14 cellular contexts compared by ENCODE assay signal in genomic region chr7:74063646-74064045, GRCh38. TPM values are rescaled to one million over a fixed set of nuclear protein-coding genes. Genes with fewer than 3 reads are reported as not detected.
"Had no signal": no experiment of that assay in that cellular context is flagged by ENCODE, and none has a peak within 500 bp of the region (broad histone marks: within the 10 kb centered on the region; RNA-seq: fewer than 3 reads in every experiment).

No MANE protein-coding gene starts in this region.

- H3K27ac ChIP-seq: cardiac muscle cell, left ventricle myocardium inferior, right lobe of liver had no signal

- H3K9me3 ChIP-seq: left ventricle myocardium inferior, right lobe of liver had no signal

- H3K9me3 Mint-ChIP-seq: nephron; stimulated activated naive CD8-positive, alpha-beta T cell treated with anti-CD3 and anti-CD28 coated beads, Interleukin-15, Interleukin-2, amounts not matched to agents 100 ng/mL and 50 ng/mL, for 24 hours had no signal

- H3K4me3 ChIP-seq: cardiac muscle cell, left ventricle myocardium inferior, right lobe of liver had no signal

- H3K27me3 Mint-ChIP-seq: stimulated activated naive CD8-positive, alpha-beta T cell treated with anti-CD3 and anti-CD28 coated beads, Interleukin-15, Interleukin-2, amounts not matched to agents 100 ng/mL and 50 ng/mL, for 24 hours had no signal

- H3K27me3 ChIP-seq: cardiac muscle cell, right lobe of liver had no signal

- DNase-seq: activated CD4-positive, alpha-beta T cell treated with anti-CD3 and anti-CD28 coated beads for 1 hour; activated CD4-positive, alpha-beta T cell treated with anti-CD3 and anti-CD28 coated beads, Interleukin-2, amount 50 U/mL, for 4 hours; activated naive CD4-positive, alpha-beta T cell treated with anti-CD3 and anti-CD28 coated beads, Interleukin-2, amount 50 U/mL, for 16 hours; activated T-cell treated with anti-CD3 and anti-CD28 coated beads, Interleukin-2, amount 50 U/mL, for 1 hour; hippocampal formation; left ventricle myocardium inferior; mesenchymal stem cell; T-helper 9 cell had no signal

- H3K4me3 Mint-ChIP-seq: nephron; stimulated activated naive CD8-positive, alpha-beta T cell treated with anti-CD3 and anti-CD28 coated beads, Interleukin-15, Interleukin-2, amounts not matched to agents 100 ng/mL and 50 ng/mL, for 24 hours had no signal

- ATAC-seq: esophagus mucosa, right lobe of liver had no signal

- H3K27ac Mint-ChIP-seq: nephron; stimulated activated naive CD8-positive, alpha-beta T cell treated with anti-CD3 and anti-CD28 coated beads, Interleukin-15, Interleukin-2, amounts not matched to agents 100 ng/mL and 50 ng/mL, for 24 hours had no signal

- H3K36me3 ChIP-seq: cardiac muscle cell, right lobe of liver had no signal

- H3K4me1 Mint-ChIP-seq: nephron had no signal

RNA-seq across cellular contexts. Expression of gene ELN, which starts 35.7 kb away (rescaled TPM):
- total RNA-seq: kidney epithelial cell had no signal
